ENCODE assay signal across 17 cellular contexts in the genomic region with DNA sequence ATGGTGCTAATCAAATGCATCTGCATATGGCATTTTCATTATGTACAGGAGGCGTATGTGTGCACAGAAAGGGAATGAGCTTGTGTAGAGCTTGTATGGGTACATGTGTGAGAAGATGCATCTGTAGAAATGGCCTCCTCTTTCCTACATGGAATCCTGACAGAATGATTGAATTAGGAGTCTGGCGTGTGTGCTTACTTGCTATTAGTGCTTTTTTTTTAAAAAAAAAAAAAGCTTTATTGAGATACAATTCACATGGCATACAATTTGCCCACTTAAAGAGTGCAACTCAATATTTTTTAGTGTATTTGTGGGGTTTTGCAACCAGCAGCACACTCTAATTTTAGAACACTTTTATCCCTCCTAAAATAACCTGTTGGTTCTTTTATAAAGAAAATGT.
DNase-seq lines count a peak whose midpoint lies in the region; ATAC-seq and TF ChIP-seq lines count a peak whose summit lies in the region.
"Had no signal": no experiment of that assay in that cellular context is flagged by ENCODE, and none has a peak within 500 bp of the region (broad histone marks: within the 10 kb centered on the region; RNA-seq: fewer than 3 reads in every experiment).

No MANE protein-coding gene starts in this region.

- CTCF ChIA-PET in activated CD4-positive, alpha-beta T cell treated with anti-CD3 and anti-CD28 coated beads for 36 hours (lab: Charles Lee): interaction anchor here (0.6 to 3.5 kb wide), 9 partner anchors 10 to 187 kb away, joined by 3 to 31 read pairs (median 4); no protein-coding TSS in a partner anchor

- H3K27ac ChIP-seq in KOPT-K1 (ENCODE audit: low read depth, low read length, poor library complexity, severe bottlenecking) (peak overlapping the region; percentile 22), spleen (peak overlapping the region in 7 of 8 donors; percentile 70 to 86 (median 76))
- H3K27ac ChIP-seq: epithelial cell of prostate, gastroesophageal sphincter, prostate gland had no signal

- no peak for TF ChIP-seq POLR2A in spleen (IDR thresholded peaks at IDR 0.05)

- H3K9me3 ChIP-seq in KOPT-K1 (ENCODE audit: insufficient read depth, low read length, poor library complexity, severe bottlenecking) (no peaks in the 10 kb centered on the region), spleen (no peaks in the 10 kb centered on the region)
- H3K9me3 ChIP-seq: body of pancreas, gastroesophageal sphincter, prostate gland had no signal

- no peaks in the 10 kb centered on the region for H3K9me3 Mint-ChIP-seq in activated CD4-positive, alpha-beta T cell treated with anti-CD3 and anti-CD28 coated beads for 36 hours (ENCODE audit: low read depth)
- no peaks in the 10 kb centered on the region for H3K9me3 Mint-ChIP-seq in central memory CD8-positive, alpha-beta T cell
- H3K9me3 Mint-ChIP-seq: T-helper 1 cell treated with Interleukin-12 subunit alpha and Interleukin-12 subunit beta and Interleukin-4 antibody, amounts not matched to agents 30 μg/mL and 1 μg/mL, for 36 hours; type B pancreatic cell had no signal

- H3K4me1 ChIP-seq in spleen: peaks cover 56 to 100% (median 94%) of the 10 kb centered on the region in 6 donors

- H3K36me3 Mint-ChIP-seq in activated CD4-positive, alpha-beta T cell treated with anti-CD3 and anti-CD28 coated beads for 36 hours (ENCODE audit: low read depth): peaks cover 24% of the 10 kb centered on the region
- peaks cover 10% of the 10 kb centered on the region for H3K36me3 Mint-ChIP-seq in central memory CD8-positive, alpha-beta T cell (ENCODE audit: insufficient read depth)

- WGBS in spleen, 5 donors: 60 to 79% (median 68%) methylated on average over 2 of the region's 2 CpGs

- POLR2A ChIA-PET in activated CD4-positive, alpha-beta T cell treated with anti-CD3 and anti-CD28 coated beads for 36 hours (lab: Charles Lee): interaction anchor here (0.6 to 0.7 kb wide), 2 partner anchors 49 to 67 kb away, joined by 3 read pairs; no protein-coding TSS in a partner anchor

- no peak for DNase-seq in activated CD4-positive, alpha-beta T cell treated with anti-CD3 and anti-CD28 coated beads for 36 hours
- no peak for DNase-seq in activated CD4-positive, alpha-beta T cell treated with anti-CD3 and anti-CD28 coated beads, Interleukin-2, amount 50 U/mL, for 48 hours
- no peak for DNase-seq in central memory CD8-positive, alpha-beta T cell (ENCODE audit: low spot score in 2 of 2)
- DNase-seq in spleen (no peak), T-helper 2 cell (no peak)
- DNase-seq: activated naive CD4-positive, alpha-beta T cell; body of pancreas; NCI-H187 had no signal

- TF ChIP-seq CTCF in spleen (IDR thresholded peaks at IDR 0.05 in 8 of 11, conservative IDR thresholded peaks at IDR 0.05 in 3 of 11): no peak

- intact Hi-C loops in activated CD4-positive, alpha-beta T cell treated with anti-CD3 and anti-CD28 coated beads for 36 hours (cut with DNase I, micrococcal nuclease): no loop called here
- intact Hi-C loops in spleen (cut with DNase I; ENCODE audit: low total_unique reads): no loop called here

- no peaks in the 10 kb centered on the region for H3K27me3 Mint-ChIP-seq in activated CD4-positive, alpha-beta T cell treated with anti-CD3 and anti-CD28 coated beads for 36 hours
- no peaks in the 10 kb centered on the region for H3K27me3 Mint-ChIP-seq in central memory CD8-positive, alpha-beta T cell
- H3K27me3 Mint-ChIP-seq: type B pancreatic cell had no signal

- peak overlapping the region; percentile 59 for H3K27ac Mint-ChIP-seq in activated CD4-positive, alpha-beta T cell treated with anti-CD3 and anti-CD28 coated beads for 36 hours
- peak overlapping the region; percentile 26 for H3K27ac Mint-ChIP-seq in central memory CD8-positive, alpha-beta T cell (ENCODE audit: low read depth)
- H3K27ac Mint-ChIP-seq: T-helper 1 cell treated with Interleukin-12 subunit alpha and Interleukin-12 subunit beta and Interleukin-4 antibody, amounts not matched to agents 30 μg/mL and 1 μg/mL, for 36 hours; type B pancreatic cell had no signal

- no peak for ATAC-seq in activated CD4-positive, alpha-beta T cell treated with anti-CD3 and anti-CD28 coated beads for 36 hours
- no peak for ATAC-seq in central memory CD8-positive, alpha-beta T cell (replicated peaks; ENCODE audit: extremely low read depth, poor library complexity, severe bottlenecking)
- no peak for ATAC-seq in HG02973 (IDR thresholded peaks at IDR 0.05; ENCODE audit: unreplicated experiment)
- ATAC-seq in HG03108 (IDR thresholded peaks at IDR 0.05; ENCODE audit: unreplicated experiment): no peak
- ATAC-seq: body of pancreas, gastroesophageal sphincter, HCT116 had no signal

- H3K36me3 ChIP-seq in KOPT-K1 (ENCODE audit: insufficient read depth, low read length): peaks cover 24% of the 10 kb centered on the region
- peaks cover 0 to 16% (median 0%) of the 10 kb centered on the region in 6 donors for H3K36me3 ChIP-seq in spleen
- H3K36me3 ChIP-seq: gastroesophageal sphincter, prostate gland had no signal

- H3K27me3 ChIP-seq in spleen (replicated peaks in 1 of 7): no peaks in the 10 kb centered on the region
- H3K27me3 ChIP-seq: body of pancreas, gastroesophageal sphincter had no signal

- peaks cover 94% of the 10 kb centered on the region for H3K4me1 Mint-ChIP-seq in activated CD4-positive, alpha-beta T cell treated with anti-CD3 and anti-CD28 coated beads for 36 hours
- peaks cover 77% of the 10 kb centered on the region for H3K4me1 Mint-ChIP-seq in central memory CD8-positive, alpha-beta T cell

- no peak overlapping the region for H3K4me3 Mint-ChIP-seq in activated CD4-positive, alpha-beta T cell treated with anti-CD3 and anti-CD28 coated beads for 36 hours
- H3K4me3 Mint-ChIP-seq in central memory CD8-positive, alpha-beta T cell: no peak overlapping the region
- H3K4me3 Mint-ChIP-seq: T-helper 1 cell treated with Interleukin-12 subunit alpha and Interleukin-12 subunit beta and Interleukin-4 antibody, amounts not matched to agents 30 μg/mL and 1 μg/mL, for 36 hours; type B pancreatic cell had no signal

- H3K4me3 ChIP-seq in spleen: no peak overlapping the region
- H3K4me3 ChIP-seq: body of pancreas, gastroesophageal sphincter, prostate gland had no signal
